ENCODE assay signal across 17 cellular contexts in the genomic region with DNA sequence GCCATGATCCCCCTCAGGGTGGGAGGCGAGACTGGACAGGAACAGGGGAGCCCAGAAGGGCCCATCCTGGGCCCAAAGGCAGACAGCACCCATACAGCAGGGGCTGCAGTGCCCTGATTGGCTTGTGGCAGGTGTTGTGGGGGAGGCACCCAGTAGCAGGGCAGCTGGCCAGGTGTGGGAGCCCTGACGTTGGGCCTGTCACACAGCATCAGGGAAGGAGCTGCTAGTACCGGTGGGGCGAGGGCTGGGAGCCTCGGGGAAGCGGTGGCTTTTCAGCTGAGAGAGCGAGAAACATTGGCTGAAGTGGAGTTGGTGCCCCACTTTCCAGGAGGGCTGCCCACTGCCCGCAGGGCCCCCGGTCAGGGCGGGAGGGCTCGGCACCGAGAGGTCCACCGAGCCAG. TPM values are rescaled to one million over a fixed set of nuclear protein-coding genes. Genes with fewer than 3 reads are reported as not detected.
DNase-seq lines count a peak whose midpoint lies in the region; ATAC-seq, FAIRE-seq and TF ChIP-seq lines count a peak whose summit lies in the region.
"Had no signal": no experiment of that assay in that cellular context is flagged by ENCODE, and none has a peak within 500 bp of the region (broad histone marks: within the 10 kb centered on the region; RNA-seq: fewer than 3 reads in every experiment).

No MANE protein-coding gene starts in this region.

- H3K36me3 ChIP-seq in breast epithelium (no peaks in the 10 kb centered on the region), RWPE2 (ENCODE audit: low read depth) (no peaks in the 10 kb centered on the region), kidney (ENCODE audit: control insufficient read depth in 1 of 2, insufficient read depth in 2 of 2, low read length in 2 of 2) (no peaks in the 10 kb centered on the region)

- intact Hi-C loops in breast epithelium (cut with DNase I; ENCODE audit: low total_unique reads) (no loop called here), MCF 10A (cut with micrococcal nuclease) (no loop called here), kidney (cut with DNase I) (no loop called here)

- H3K36me3 Mint-ChIP-seq in MCF 10A (ENCODE audit: insufficient read depth, unreplicated experiment) (no peaks in the 10 kb centered on the region), immature natural killer cell (no peaks in the 10 kb centered on the region)
- H3K36me3 Mint-ChIP-seq: naive thymus-derived CD8-positive, alpha-beta T cell had no signal

- CTCF ChIA-PET in MCF 10A (lab: Yijun Ruan, JAX) = interaction anchor here (9.4 kb wide), 1 partner anchor 52 kb away, joined by 112 read pairs; no protein-coding TSS in a partner anchor

- H3K9me3 Mint-ChIP-seq in MCF 10A (ENCODE audit: unreplicated experiment) (no peaks in the 10 kb centered on the region), immature natural killer cell (peaks cover 0 to 1% (median 0%) of the 10 kb centered on the region in 6 donors)
- H3K9me3 Mint-ChIP-seq: activated T-cell treated with anti-CD3 and anti-CD28 coated beads, Interleukin-2, amount 50 U/mL, for 72 hours; naive thymus-derived CD8-positive, alpha-beta T cell had no signal

- DNase-seq in breast epithelium (ENCODE audit: low spot score in 2 of 2) (peak in 1 of 2 donors; percentile 52), MCF 10A (ENCODE audit: unreplicated experiment) (no peak), RWPE2 (ENCODE audit: low spot score) (no peak), kidney (peak; percentile 75), immature natural killer cell (no peak)
- no peak for DNase-seq in activated CD8-positive, alpha-beta memory T cell treated with anti-CD3 and anti-CD28 coated beads, Interleukin-2, amount 50 U/mL, for 4 hours
- no peak for DNase-seq in stimulated activated naive CD4-positive, alpha-beta T cell (lab: John Stamatoyannopoulos, UW)
- DNase-seq: activated CD4-positive, alpha-beta T cell treated with anti-CD3 and anti-CD28 coated beads, Interleukin-2, amount 50 U/mL, for 48 hours; activated T-cell treated with anti-CD3 and anti-CD28 coated beads, Interleukin-2, amount 50 U/mL, for 72 hours; erythroblast; naive thymus-derived CD8-positive, alpha-beta T cell; NCI-H1092 had no signal

- H3K9ac ChIP-seq in kidney (ENCODE audit: low read length in 2 of 2) = no peak overlapping the region

- H3K4me1 Mint-ChIP-seq in MCF 10A (ENCODE audit: insufficient read depth, unreplicated experiment) (peaks cover 17% of the 10 kb centered on the region), immature natural killer cell (peaks cover 8 to 12% of the 10 kb centered on the region in 2 donors)

- POLR2A ChIA-PET in MCF 10A (lab: Yijun Ruan, JAX) = interaction anchor here (0.5 kb wide), 1 partner anchor 14 kb away, joined by 4 read pairs; no protein-coding TSS in a partner anchor

- no peak for TF ChIP-seq POLR2A in breast epithelium (IDR thresholded peaks at IDR 0.05)

- H3K27ac Mint-ChIP-seq in MCF 10A (ENCODE audit: low read depth, unreplicated experiment) = no peak overlapping the region
- no peak overlapping the region for H3K27ac Mint-ChIP-seq in immature natural killer cell
- H3K27ac Mint-ChIP-seq: activated T-cell treated with anti-CD3 and anti-CD28 coated beads, Interleukin-2, amount 50 U/mL, for 72 hours; progenitor cell of endocrine pancreas had no signal

- H3K27me3 ChIP-seq in breast epithelium (no peaks in the 10 kb centered on the region), RWPE2 (ENCODE audit: insufficient read depth, poor library complexity, severe bottlenecking) (no peaks in the 10 kb centered on the region)
- H3K27me3 ChIP-seq: dorsolateral prefrontal cortex had no signal

- no peak for FAIRE-seq in kidney (lab: Jason Lieb, UNC)

- TF ChIP-seq CTCF in breast epithelium (IDR thresholded peaks at IDR 0.05) = no peak
- no peak for TF ChIP-seq CTCF in MCF 10A (IDR thresholded peaks at IDR 0.05; ENCODE audit: unreplicated experiment)
- no peak for TF ChIP-seq CTCF in RWPE2 (IDR thresholded peaks at IDR 0.05; ENCODE audit: poor library complexity, severe bottlenecking)
- no peak for TF ChIP-seq CTCF in kidney (IDR thresholded peaks at IDR 0.05; ENCODE audit: borderline replicate concordance, extremely low read depth, insufficient read depth)

- peak overlapping the region; percentile 14 to 80 for H3K27ac ChIP-seq in breast epithelium
- H3K27ac ChIP-seq in RWPE2 (ENCODE audit: poor library complexity, severe bottlenecking) = peak overlapping the region; percentile 99
- no peak overlapping the region for H3K27ac ChIP-seq in kidney (ENCODE audit: low read depth in 2 of 2, low read length in 2 of 2)

- H3K4me3 Mint-ChIP-seq in MCF 10A (ENCODE audit: unreplicated experiment) = no peak overlapping the region
- no peak overlapping the region for H3K4me3 Mint-ChIP-seq in immature natural killer cell
- H3K4me3 Mint-ChIP-seq: activated T-cell treated with anti-CD3 and anti-CD28 coated beads, Interleukin-2, amount 50 U/mL, for 72 hours; naive thymus-derived CD8-positive, alpha-beta T cell had no signal

- H3K27me3 Mint-ChIP-seq in MCF 10A (ENCODE audit: insufficient read depth, unreplicated experiment) = no peaks in the 10 kb centered on the region
- H3K27me3 Mint-ChIP-seq in immature natural killer cell (ENCODE audit: low read depth in 3 of 3) = peaks cover 0 to 2% (median 0%) of the 10 kb centered on the region in 3 donors
- H3K27me3 Mint-ChIP-seq: naive thymus-derived CD8-positive, alpha-beta T cell had no signal

- no TSS peak for BruUV-seq in MCF 10A (replicated peaks; lab: Mats Ljungman, UMichigan)

- ATAC-seq in RWPE2 (ENCODE audit: low read depth) = no peak
- ATAC-seq in GM21737 (IDR thresholded peaks at IDR 0.05; ENCODE audit: unreplicated experiment) = no peak
- ATAC-seq: activated T-cell treated with anti-CD3 and anti-CD28 coated beads, Interleukin-2, amount 50 U/mL, for 72 hours; naive thymus-derived CD8-positive, alpha-beta T cell had no signal

- H3K9me3 ChIP-seq in breast epithelium (no peaks in the 10 kb centered on the region), RWPE2 (ENCODE audit: severe bottlenecking) (no peaks in the 10 kb centered on the region), kidney (ENCODE audit: control insufficient read depth in 1 of 2, low read length in 2 of 2) (no peaks in the 10 kb centered on the region)

- no peak overlapping the region for H3K4me3 ChIP-seq in breast epithelium
- H3K4me3 ChIP-seq in RWPE2 (ENCODE audit: severe bottlenecking) = no peak overlapping the region
- no peak overlapping the region for H3K4me3 ChIP-seq in kidney (ENCODE audit: low read length in 2 of 2)
- H3K4me3 ChIP-seq: dorsolateral prefrontal cortex, lung, smooth muscle cell had no signal

- H3K4me1 ChIP-seq in breast epithelium = peaks cover 0 to 13% of the 10 kb centered on the region in 2 donors
- H3K4me1 ChIP-seq in RWPE2 (ENCODE audit: insufficient read depth, poor library complexity, severe bottlenecking) = peaks cover 48% of the 10 kb centered on the region
- H3K4me1 ChIP-seq in kidney (ENCODE audit: control insufficient read depth in 1 of 2, insufficient read depth in 1 of 2, low read depth in 1 of 2, low read length in 2 of 2) = peaks cover 9 to 28% of the 10 kb centered on the region in 2 donors

RNA-seq across cellular contexts. Expression of gene CYP11A1, which starts 19.7 kb away (rescaled TPM):
- total RNA-seq in breast epithelium (1 to 10 TPM; 1.1 to 4.6 (median 1.3) TPM), MCF 10A (2022) (not detected in 2 replicates), kidney (0.13 TPM)
- polyA plus RNA-seq in kidney (ENCODE audit: insufficient read depth, low read depth, low replicate concordance) (2.7 TPM), immature natural killer cell (not detected)
- total RNA-seq: naive thymus-derived CD8-positive, alpha-beta T cell had no signal
- polyA plus RNA-seq: naive thymus-derived CD8-positive, alpha-beta T cell had no signal

RNA-seq across cellular contexts. Expression of gene SEMA7A, which starts 46.6 kb away (rescaled TPM):
- 1 to 10 TPM in 1 of 3 donors, under 1 TPM in 2; 0.80 to 1.3 (median 0.88) TPM for total RNA-seq in breast epithelium
- 0.81 and 1.6 TPM in 2 replicates for total RNA-seq in MCF 10A (2022)
- 3.6 TPM for total RNA-seq in kidney
- polyA plus RNA-seq in kidney (ENCODE audit: insufficient read depth, low read depth, low replicate concordance) = 2.8 TPM
- polyA plus RNA-seq in immature natural killer cell = 1 to 10 TPM in 1 of 3 donors, under 1 TPM in 1, not detected in 1; 0.90 to 3.7 TPM

Comparison
In these comparisons a context has a peak if more than half of its experiments do, and no peak if none do; other contexts are left out.
1. H3K27ac ChIP-seq: peak in breast epithelium (2 of 2) and RWPE2 (single experiment); none in kidney (0 of 2).